ENCODE assay signal across 2 cellular contexts in the genomic region with DNA sequence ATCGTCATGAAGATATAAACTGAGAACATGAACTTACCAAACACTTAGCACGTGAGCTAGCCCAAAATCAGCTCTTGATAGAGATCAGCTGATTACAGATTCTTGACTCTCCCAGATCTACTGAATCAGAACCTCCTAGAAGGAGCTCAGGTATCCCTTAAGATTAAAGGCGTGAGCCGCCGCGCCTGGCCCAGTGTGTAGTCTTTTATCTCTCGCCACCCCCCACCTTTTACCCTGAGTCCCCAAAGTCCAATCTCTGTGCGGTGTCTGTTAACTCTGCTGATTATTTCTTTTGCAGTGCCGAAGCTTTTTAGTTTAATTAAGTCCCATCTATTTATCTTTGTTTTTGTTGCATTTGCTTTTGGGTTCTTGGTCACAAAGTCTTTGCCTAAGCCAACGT.
TF ChIP-seq lines count a peak whose summit lies in the region.

No MANE protein-coding gene starts in this region.

TF ChIP-seq in IMR-90, 13 proteins besides CTCF, POLR2A, EP300 and RAD21:
- TF ChIP-seq SMC3 (IDR thresholded peaks at IDR 0.05; ENCODE audit: low read depth, low read length) (no peak), BHLHE40 (IDR thresholded peaks at IDR 0.05; ENCODE audit: low read depth, low read length) (no peak), FOS (IDR thresholded peaks at IDR 0.05; ENCODE audit: low read depth, low read length) (no peak), NFE2L2 (IDR thresholded peaks at IDR 0.05; ENCODE audit: low read depth, low read length) (no peak)
- TF ChIP-seq, protein P1, sequence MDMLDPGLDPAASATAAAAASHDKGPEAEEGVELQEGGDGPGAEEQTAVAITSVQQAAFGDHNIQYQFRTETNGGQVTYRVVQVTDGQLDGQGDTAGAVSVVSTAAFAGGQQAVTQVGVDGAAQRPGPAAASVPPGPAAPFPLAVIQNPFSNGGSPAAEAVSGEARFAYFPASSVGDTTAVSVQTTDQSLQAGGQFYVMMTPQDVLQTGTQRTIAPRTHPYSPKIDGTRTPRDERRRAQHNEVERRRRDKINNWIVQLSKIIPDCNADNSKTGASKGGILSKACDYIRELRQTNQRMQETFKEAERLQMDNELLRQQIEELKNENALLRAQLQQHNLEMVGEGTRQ (IDR thresholded peaks at IDR 0.05; ENCODE audit: low read depth, low read length) = no peak

TF ChIP-seq in neural cell, 6 proteins besides CTCF, POLR2A, EP300 and RAD21:
- TF ChIP-seq SMC3 (conservative IDR thresholded peaks at IDR 0.05; ENCODE audit: poor library complexity) = no peak
- no peak for TF ChIP-seq TAF1 (IDR thresholded peaks at IDR 0.05; ENCODE audit: low read depth)
- no peak for TF ChIP-seq MXI1 (conservative IDR thresholded peaks at IDR 0.05; ENCODE audit: poor library complexity, severe bottlenecking)
- no peak for TF ChIP-seq REST (IDR thresholded peaks at IDR 0.05; ENCODE audit: borderline replicate concordance)
- no peak for TF ChIP-seq EZH2 (IDR thresholded peaks at IDR 0.05; ENCODE audit: borderline replicate concordance, insufficient read depth, low read length, poor library complexity, severe bottlenecking)
- no peak for TF ChIP-seq POLR2AphosphoS5 (IDR thresholded peaks at IDR 0.05)
